In genomic region chr14:37843969-37844607, GRCh38 we compare ENCODE assay signal across 1 cellular context.
A peak's percentile ranks its signal among the peaks of the same experiment; 100 is the strongest.
TF ChIP-seq lines count a peak whose summit lies in the region.

No MANE protein-coding gene starts in this region.

TF ChIP-seq in HepG2, 621 proteins besides CTCF, POLR2A, EP300 and RAD21 (continued from another document):
- 0 out of 2 replicates have a peak, but pooled peaks have one; percentile 33 for TF ChIP-seq FOXO4 (CRISPR knock-in tag; conservative IDR thresholded peaks at IDR 0.05)
- TF ChIP-seq ATF7 (IDR thresholded peaks at IDR 0.05), result 0 out of 2 replicates have a peak, but pooled peaks have one; percentile 6
- no peak for TF ChIP-seq ATF7 (CRISPR knock-in tag; IDR thresholded peaks at IDR 0.05)
- TF ChIP-seq ZNF660 (CRISPR knock-in tag; IDR thresholded peaks at IDR 0.05; ENCODE audit: borderline replicate concordance, low read depth), result no peak
- no peak for TF ChIP-seq RBM39 (IDR thresholded peaks at IDR 0.05; ENCODE audit: low read depth, low read length, poor library complexity, severe bottlenecking)
- TF ChIP-seq ZNF224 (CRISPR knock-in tag; IDR thresholded peaks at IDR 0.05), result 0 out of 2 replicates have a peak, but pooled peaks have one; percentile 45
- 0 out of 2 replicates have a peak, but pooled peaks have one; percentile 13 for TF ChIP-seq TRIM24 (CRISPR knock-in tag; IDR thresholded peaks at IDR 0.05)
- no peak for TF ChIP-seq PRPF4 (IDR thresholded peaks at IDR 0.05; ENCODE audit: low read depth, low read length, poor library complexity, severe bottlenecking)
- TF ChIP-seq ZNF605 (CRISPR knock-in tag; IDR thresholded peaks at IDR 0.05), result peak; percentile 59; the same call in 1 of the 2 replicates
